ENCODE assay signal across 8 cellular contexts in genomic region chr17:42744806-42745617, GRCh38. TPM values are rescaled to one million over a fixed set of nuclear protein-coding genes. Genes with fewer than 3 reads are reported as not detected.
DNase-seq lines count a peak whose midpoint lies in the region; ATAC-seq and TF ChIP-seq lines count a peak whose summit lies in the region.

Gene EZH1, minus strand, starts transcription at chr17:42745040. Its CDS starts 16,099 bp downstream, at chr17:42728941.

- H3K27ac Mint-ChIP-seq in activated naive CD4-positive, alpha-beta T cell treated with anti-CD3 and anti-CD28 coated beads, Interleukin-2, amount 50 U/mL, for 72 hours: peak within 1 kb of the TSS; percentile 96 to 97

- TF ChIP-seq POLR2A in suprapubic skin (IDR thresholded peaks at IDR 0.05): peak in 1 of 2 donors; percentile 85

- H3K27me3 ChIP-seq in suprapubic skin: no peaks in the 10 kb centered on the region

- H3K4me1 ChIP-seq in suprapubic skin: peaks cover 40% of the 10 kb centered on the region

- H3K36me3 ChIP-seq in suprapubic skin: no peaks in the 10 kb centered on the region

- peak within 1 kb of the TSS; percentile 61 for H3K4me3 ChIP-seq in suprapubic skin

- WGBS in suprapubic skin: 7% methylated on average over 39 of the region's 50 CpGs

- CTCF ChIA-PET in HEK293T (lab: Yijun Ruan, JAX): no interaction called here

- TF ChIP-seq EP300 in suprapubic skin (IDR thresholded peaks at IDR 0.05): no peak

- no peaks in the 10 kb centered on the region for H3K9me3 Mint-ChIP-seq in activated naive CD4-positive, alpha-beta T cell treated with anti-CD3 and anti-CD28 coated beads, Interleukin-2, amount 50 U/mL, for 72 hours

- no peaks in the 10 kb centered on the region for H3K9me3 ChIP-seq in suprapubic skin

- H3K27ac ChIP-seq in suprapubic skin: peak within 1 kb of the TSS; percentile 94

- peaks cover 0 to 12% of the 10 kb centered on the region in 2 donors for H3K36me3 Mint-ChIP-seq in activated naive CD4-positive, alpha-beta T cell treated with anti-CD3 and anti-CD28 coated beads, Interleukin-2, amount 50 U/mL, for 72 hours

- ATAC-seq in activated naive CD4-positive, alpha-beta T cell treated with anti-CD3 and anti-CD28 coated beads, Interleukin-2, amount 50 U/mL, for 72 hours: peak; percentile 87 to 93

- DNase-seq in GM03348 (ENCODE audit: low spot score) (peak; percentile 100), HEK293T (ENCODE audit: extremely low spot score) (peak; percentile 100), NCI-H1092 (lab: John Stamatoyannopoulos, UW) (peak; percentile 87), SKM-1 (lab: John Stamatoyannopoulos, UW; ENCODE audit: unreplicated experiment) (peak; percentile 60), glomerular endothelial cell (ENCODE audit: extremely low read depth, low read depth, low spot score) (no peak), occipital lobe (lab: John Stamatoyannopoulos, UW) (peak; percentile 84), suprapubic skin (ENCODE audit: low spot score in 2 of 2) (peak; percentile 94 to 95)
- DNase-seq in activated naive CD4-positive, alpha-beta T cell treated with anti-CD3 and anti-CD28 coated beads, Interleukin-2, amount 50 U/mL, for 72 hours (ENCODE audit: low spot score in 2 of 2): peak; percentile 97

- TF ChIP-seq CTCF in suprapubic skin (IDR thresholded peaks at IDR 0.05): peak in 1 of 2 donors; percentile 11

- POLR2A ChIA-PET in HEK293T (lab: Yijun Ruan, JAX): interaction anchor here (1.0 to 2.0 kb wide), 6 partner anchors 10 to 88 kb away, joined by 3 to 6 read pairs (median 3); partner anchors contain the start of gene PSME3

TF ChIP-seq in HEK293T, 16 proteins besides CTCF, POLR2A, EP300 and RAD21:
- no peak for TF ChIP-seq FOXM1 (IDR thresholded peaks at IDR 0.05; ENCODE audit: borderline replicate concordance)
- TF ChIP-seq ZNF384 (IDR thresholded peaks at IDR 0.05): no peak
- 0 out of 2 replicates have a peak, but pooled peaks have one; percentile 35 for TF ChIP-seq FOXA1 (IDR thresholded peaks at IDR 0.05)
- peak; percentile 100 for TF ChIP-seq L3MBTL2 (conservative IDR thresholded peaks at IDR 0.05)
- no peak for TF ChIP-seq ELF4 (IDR thresholded peaks at IDR 0.05)
- peak; percentile 91 for TF ChIP-seq FOXK2 (IDR thresholded peaks at IDR 0.05)

RNA-seq across cellular contexts. Expression of gene EZH1, which starts in this region (rescaled TPM):
- 10 to 100 TPM; 34.2 to 56.9 TPM for total RNA-seq in activated naive CD4-positive, alpha-beta T cell treated with anti-CD3 and anti-CD28 coated beads, Interleukin-2, amount 50 U/mL, for 72 hours
- 10.4 and 20.0 TPM in 2 replicates for total RNA-seq in glomerular endothelial cell
- total RNA-seq in occipital lobe: 23.2 TPM
- 100 to 1,000 TPM in 1 of 4 donors, 10 to 100 TPM in 3; 33.2 to 105 (median 51.0) TPM for total RNA-seq in suprapubic skin
